In genomic region chr7:142438235-142438922, GRCh38 we compare ENCODE assay signal across 8 cellular contexts.
DNase-seq lines count a peak whose midpoint lies in the region; ATAC-seq and TF ChIP-seq lines count a peak whose summit lies in the region.

No MANE protein-coding gene starts in this region.

- intact Hi-C loops in left ventricle myocardium inferior (cut with micrococcal nuclease): no loop called here

- ATAC-seq in HG03135 (IDR thresholded peaks at IDR 0.05; ENCODE audit: unreplicated experiment) (peak; percentile 44), foreskin keratinocyte (peak; percentile 60), GM19452 (IDR thresholded peaks at IDR 0.05; ENCODE audit: unreplicated experiment) (no peak)
- peak; percentile 69 to 73 for ATAC-seq in stimulated activated naive B cell treated with anti-CD40 and anti-IgM and Interleukin-4, amounts not matched to agents 10 μg/mL and 1 μg/mL and 100 μg/mL, for 72 hours (replicated peaks)

- no peaks in the 10 kb centered on the region for H3K9me3 Mint-ChIP-seq in activated naive CD4-positive, alpha-beta T cell treated with anti-CD3 and anti-CD28 coated beads, Interleukin-2, amount 10 ng/mL, durations not matched to agents 7 days and 5 days
- peaks cover 7 to 17% of the 10 kb centered on the region in 2 donors for H3K9me3 Mint-ChIP-seq in stimulated activated naive B cell treated with anti-CD40 and anti-IgM and Interleukin-4, amounts not matched to agents 10 μg/mL and 1 μg/mL and 100 μg/mL, for 72 hours

- H3K4me2 ChIP-seq in SU-DHL-6 (ENCODE audit: low read depth, low read length, poor library complexity, severe bottlenecking): no peak overlapping the region

- no peak overlapping the region for H2AFZ ChIP-seq in SU-DHL-6 (ENCODE audit: low read depth, low read length, severe bottlenecking)

- H3F3A ChIP-seq in SU-DHL-6 (ENCODE audit: insufficient read depth): no peaks in the 10 kb centered on the region

- H3K9me2 ChIP-seq in SU-DHL-6 (replicated peaks; ENCODE audit: insufficient read depth, low read length): no peaks in the 10 kb centered on the region

- peak; percentile 58 for DNase-seq in activated naive CD4-positive, alpha-beta T cell treated with anti-CD3 and anti-CD28 coated beads, Interleukin-2, amount 10 ng/mL, durations not matched to agents 7 days and 5 days
- DNase-seq in activated naive CD4-positive, alpha-beta T cell treated with Interleukin-2 at 50 U/mL for 16 hours: no peak
- DNase-seq in foreskin keratinocyte (no peak), left ventricle myocardium inferior (no peak)
- DNase-seq in stimulated activated naive B cell treated with anti-CD40 and anti-IgM and Interleukin-4, amounts not matched to agents 10 μg/mL and 1 μg/mL and 100 μg/mL, for 72 hours: no peak

- no peak overlapping the region for H3K9ac ChIP-seq in SU-DHL-6 (ENCODE audit: low read length)

- no peak overlapping the region for H3K4me3 ChIP-seq in SU-DHL-6 (ENCODE audit: insufficient read depth, low read length, poor library complexity, severe bottlenecking)
- no peak overlapping the region for H3K4me3 ChIP-seq in left ventricle myocardium inferior

- H3K36me3 ChIP-seq in SU-DHL-6 (ENCODE audit: low read length) (no peaks in the 10 kb centered on the region), left ventricle myocardium inferior (no peaks in the 10 kb centered on the region)

- H3K9me3 ChIP-seq in SU-DHL-6 (ENCODE audit: insufficient read depth, low read length) (no peaks in the 10 kb centered on the region), left ventricle myocardium inferior (replicated peaks) (no peaks in the 10 kb centered on the region)

- H3K27me3 Mint-ChIP-seq in activated naive CD4-positive, alpha-beta T cell treated with anti-CD3 and anti-CD28 coated beads, Interleukin-2, amount 10 ng/mL, durations not matched to agents 7 days and 5 days: peaks cover 6% of the 10 kb centered on the region
- H3K27me3 Mint-ChIP-seq in stimulated activated naive B cell treated with anti-CD40 and anti-IgM and Interleukin-4, amounts not matched to agents 10 μg/mL and 1 μg/mL and 100 μg/mL, for 72 hours: peaks cover 6 to 23% of the 10 kb centered on the region in 2 donors

- H3K27ac Mint-ChIP-seq in activated naive CD4-positive, alpha-beta T cell treated with anti-CD3 and anti-CD28 coated beads, Interleukin-2, amount 10 ng/mL, durations not matched to agents 7 days and 5 days: no peak overlapping the region
- H3K27ac Mint-ChIP-seq in stimulated activated naive B cell treated with anti-CD40 and anti-IgM and Interleukin-4, amounts not matched to agents 10 μg/mL and 1 μg/mL and 100 μg/mL, for 72 hours: no peak overlapping the region

- peaks cover 10% of the 10 kb centered on the region for H3K4me1 ChIP-seq in foreskin keratinocyte
- H3K4me1 ChIP-seq in left ventricle myocardium inferior: no peaks in the 10 kb centered on the region

- H4K20me1 ChIP-seq in SU-DHL-6 (ENCODE audit: low read depth, low read length): no peaks in the 10 kb centered on the region

- no peak overlapping the region for H3K4me3 Mint-ChIP-seq in activated naive CD4-positive, alpha-beta T cell treated with anti-CD3 and anti-CD28 coated beads, Interleukin-2, amount 10 ng/mL, durations not matched to agents 7 days and 5 days
- no peak overlapping the region for H3K4me3 Mint-ChIP-seq in stimulated activated naive B cell treated with anti-CD40 and anti-IgM and Interleukin-4, amounts not matched to agents 10 μg/mL and 1 μg/mL and 100 μg/mL, for 72 hours

- no peaks in the 10 kb centered on the region for H3K27me3 ChIP-seq in SU-DHL-6 (ENCODE audit: low read length)
- H3K27me3 ChIP-seq in foreskin keratinocyte: no peaks in the 10 kb centered on the region
- peaks cover 15% of the 10 kb centered on the region for H3K27me3 ChIP-seq in left ventricle myocardium inferior (ENCODE audit: low read depth)

- no peaks in the 10 kb centered on the region for H3K79me2 ChIP-seq in SU-DHL-6 (ENCODE audit: insufficient read depth, low read length)

- CTCF ChIA-PET in activated naive CD4-positive, alpha-beta T cell treated with anti-CD3 and anti-CD28 coated beads, Interleukin-2, amount 10 ng/mL, durations not matched to agents 7 days and 5 days (lab: Charles Lee): interaction anchor here (0.8 to 2.6 kb wide), 8 partner anchors 21 to 372 kb away, joined by 3 to 10 read pairs (median 4); no protein-coding TSS in a partner anchor

- TF ChIP-seq CTCF in SU-DHL-6 (IDR thresholded peaks at IDR 0.05; ENCODE audit: insufficient read depth, low read length, poor library complexity, severe bottlenecking) (peak; percentile 45), foreskin keratinocyte (conservative IDR thresholded peaks at IDR 0.05) (peak; percentile 76), left ventricle myocardium inferior (IDR thresholded peaks at IDR 0.05; ENCODE audit: borderline replicate concordance) (no peak)

- H3K27ac ChIP-seq in SU-DHL-6 (ENCODE audit: low read depth, low read length) (no peak overlapping the region), foreskin keratinocyte (no peak overlapping the region), left ventricle myocardium inferior (replicated peaks) (no peak overlapping the region)

- peaks cover 60% of the 10 kb centered on the region for H3K4me1 Mint-ChIP-seq in activated naive CD4-positive, alpha-beta T cell treated with anti-CD3 and anti-CD28 coated beads, Interleukin-2, amount 10 ng/mL, durations not matched to agents 7 days and 5 days
- peaks cover 14 to 29% of the 10 kb centered on the region in 2 donors for H3K4me1 Mint-ChIP-seq in stimulated activated naive B cell treated with anti-CD40 and anti-IgM and Interleukin-4, amounts not matched to agents 10 μg/mL and 1 μg/mL and 100 μg/mL, for 72 hours

- peaks cover 3% of the 10 kb centered on the region for H3K36me3 Mint-ChIP-seq in activated naive CD4-positive, alpha-beta T cell treated with anti-CD3 and anti-CD28 coated beads, Interleukin-2, amount 10 ng/mL, durations not matched to agents 7 days and 5 days
- peaks cover 2 to 10% of the 10 kb centered on the region in 2 donors for H3K36me3 Mint-ChIP-seq in stimulated activated naive B cell treated with anti-CD40 and anti-IgM and Interleukin-4, amounts not matched to agents 10 μg/mL and 1 μg/mL and 100 μg/mL, for 72 hours
